In genomic region chr16:3880623-3881498, GRCh38 we compare ENCODE assay signal across 8 cellular contexts. TPM values are rescaled to one million over a fixed set of nuclear protein-coding genes. Genes with fewer than 3 reads are reported as not detected.
DNase-seq lines count a peak whose midpoint lies in the region; ATAC-seq and TF ChIP-seq lines count a peak whose summit lies in the region.

TSS of gene CREBBP (minus strand) at chr16:3880713. CDS start at chr16:3879916, 797 bp downstream.

- no peak within 1 kb of the TSS for H3K27ac ChIP-seq in DOHH2 (ENCODE audit: low read depth, low read length)

- peak within 1 kb of the TSS; percentile 19; the same call in 1 of the 2 replicates for H2AFZ ChIP-seq in Loucy (ENCODE audit: low read length)

- no peaks in the 10 kb centered on the region for H3K9me3 ChIP-seq in DOHH2 (ENCODE audit: control insufficient read depth, insufficient read depth, low read length)
- no peaks in the 10 kb centered on the region for H3K9me3 ChIP-seq in Loucy (ENCODE audit: insufficient read depth, low read depth, low read length)

- DNase-seq in H4 (ENCODE audit: low spot score) (peak; percentile 71), fibroblast of the aortic adventitia (ENCODE audit: low read depth) (peak; percentile 83)
- DNase-seq in activated T-helper 9 cell treated with anti-CD3 and anti-CD28 coated beads, Interleukin-2, amount 50 U/mL, for 16 hours (ENCODE audit: low read depth) = peak; percentile 80
- peak; percentile 88 for DNase-seq in stimulated activated naive CD8-positive, alpha-beta T cell treated with anti-CD3 and anti-CD28 coated beads, Interleukin-15, Interleukin-2, amounts not matched to agents 100 U/mL and 50 U/mL, for 24 hours

- H3K36me3 ChIP-seq in DOHH2 (ENCODE audit: control insufficient read depth, low read length) (peaks cover 33% of the 10 kb centered on the region), Loucy (ENCODE audit: insufficient read depth, low read length) (no peaks in the 10 kb centered on the region)

- H3K27me3 Mint-ChIP-seq in nephron (ENCODE audit: low read depth) = peaks cover 3% of the 10 kb centered on the region

- H3K4me3 ChIP-seq in DOHH2 (ENCODE audit: low read length) = peak within 1 kb of the TSS; percentile 97
- peak within 1 kb of the TSS; percentile 89 for H3K4me3 ChIP-seq in Loucy (ENCODE audit: low read length, poor library complexity, severe bottlenecking)
- H3K4me3 ChIP-seq in fibroblast of the aortic adventitia (ENCODE audit: low read depth, low read length) = peak within 1 kb of the TSS; percentile 91

- H4K20me1 ChIP-seq in DOHH2 (ENCODE audit: control insufficient read depth, insufficient read depth, low read depth, low read length) = peaks cover 30% of the 10 kb centered on the region
- H4K20me1 ChIP-seq in Loucy (ENCODE audit: insufficient read depth, low read length, poor library complexity, severe bottlenecking) = peaks cover 34% of the 10 kb centered on the region

- H3K9me2 ChIP-seq in DOHH2 (replicated peaks; ENCODE audit: control insufficient read depth, low read length) (no peaks in the 10 kb centered on the region), Loucy (replicated peaks; ENCODE audit: low read depth, low read length) (no peaks in the 10 kb centered on the region)

- peak within 1 kb of the TSS; percentile 66 for H3K9ac ChIP-seq in Loucy (ENCODE audit: low read depth, low read length, poor library complexity, severe bottlenecking)

- peak; percentile 13 for TF ChIP-seq CTCF in DOHH2 (IDR thresholded peaks at IDR 0.05; ENCODE audit: low read depth, low read length, poor library complexity, severe bottlenecking)
- TF ChIP-seq CTCF in Loucy (conservative IDR thresholded peaks at IDR 0.05; ENCODE audit: low read length) = no peak
- no peak for TF ChIP-seq CTCF in fibroblast of the aortic adventitia (IDR thresholded peaks at IDR 0.05; ENCODE audit: insufficient read depth, low read length)
- no peak for TF ChIP-seq CTCF in nephron (IDR thresholded peaks at IDR 0.05; ENCODE audit: unreplicated experiment in 3 of 3)

- peak; percentile 90 for ATAC-seq in stimulated activated naive CD8-positive, alpha-beta T cell treated with anti-CD3 and anti-CD28 coated beads, Interleukin-15, Interleukin-2, amounts not matched to agents 100 U/mL and 50 U/mL, for 24 hours

- peak within 1 kb of the TSS; percentile 91 to 97 (median 96) for H3K4me3 Mint-ChIP-seq in nephron

- TF ChIP-seq POLR2A in Raji (IDR thresholded peaks at IDR 0.05; ENCODE audit: insufficient read depth, low read depth, low read length) = peak; percentile 68

- H3K27me3 ChIP-seq in DOHH2 (ENCODE audit: control insufficient read depth, low read length) = no peaks in the 10 kb centered on the region
- H3K27me3 ChIP-seq in Loucy (ENCODE audit: insufficient read depth, low read length, poor library complexity, severe bottlenecking) = no peaks in the 10 kb centered on the region

- H3K4me2 ChIP-seq in DOHH2 (ENCODE audit: low read length) = peak within 1 kb of the TSS; percentile 98
- H3K4me2 ChIP-seq in Loucy (ENCODE audit: low read depth, low read length, poor library complexity, severe bottlenecking) = peak within 1 kb of the TSS; percentile 90

- H3K4me1 Mint-ChIP-seq in nephron = peaks cover 32% of the 10 kb centered on the region

- peak within 1 kb of the TSS; percentile 15 to 87 (median 71) for H3K27ac Mint-ChIP-seq in nephron

- peaks cover 45% of the 10 kb centered on the region for H3K79me2 ChIP-seq in DOHH2 (ENCODE audit: control insufficient read depth, low read length)
- peaks cover 40% of the 10 kb centered on the region for H3K79me2 ChIP-seq in Loucy (ENCODE audit: insufficient read depth, low read length)

- H3K4me1 ChIP-seq in DOHH2 (ENCODE audit: control insufficient read depth, low read length) (peaks cover 34% of the 10 kb centered on the region), Loucy (ENCODE audit: insufficient read depth, low read length, poor library complexity, severe bottlenecking) (peaks cover 24% of the 10 kb centered on the region)

- peaks cover 3% of the 10 kb centered on the region for H3K9me3 Mint-ChIP-seq in nephron

- H3K36me3 Mint-ChIP-seq in nephron (ENCODE audit: low read depth) = peaks cover 27% of the 10 kb centered on the region

- peaks cover 3% of the 10 kb centered on the region; the same call in 1 of the 2 replicates for H3F3A ChIP-seq in DOHH2 (ENCODE audit: control insufficient read depth, insufficient read depth)
- no peaks in the 10 kb centered on the region for H3F3A ChIP-seq in Loucy (ENCODE audit: low read depth)

RNA-seq across cellular contexts. Expression of gene CREBBP, which starts in this region (rescaled TPM):
- 6.6 and 15.8 TPM in 2 replicates for total RNA-seq in H4 (2014; rRNA removed; shearing (Covaris generic))
- total RNA-seq in fibroblast of the aortic adventitia (ENCODE audit: low replicate concordance) = 26.6 and 31.5 TPM in 2 replicates
